7 cellular contexts compared by ENCODE assay signal in the genomic region with DNA sequence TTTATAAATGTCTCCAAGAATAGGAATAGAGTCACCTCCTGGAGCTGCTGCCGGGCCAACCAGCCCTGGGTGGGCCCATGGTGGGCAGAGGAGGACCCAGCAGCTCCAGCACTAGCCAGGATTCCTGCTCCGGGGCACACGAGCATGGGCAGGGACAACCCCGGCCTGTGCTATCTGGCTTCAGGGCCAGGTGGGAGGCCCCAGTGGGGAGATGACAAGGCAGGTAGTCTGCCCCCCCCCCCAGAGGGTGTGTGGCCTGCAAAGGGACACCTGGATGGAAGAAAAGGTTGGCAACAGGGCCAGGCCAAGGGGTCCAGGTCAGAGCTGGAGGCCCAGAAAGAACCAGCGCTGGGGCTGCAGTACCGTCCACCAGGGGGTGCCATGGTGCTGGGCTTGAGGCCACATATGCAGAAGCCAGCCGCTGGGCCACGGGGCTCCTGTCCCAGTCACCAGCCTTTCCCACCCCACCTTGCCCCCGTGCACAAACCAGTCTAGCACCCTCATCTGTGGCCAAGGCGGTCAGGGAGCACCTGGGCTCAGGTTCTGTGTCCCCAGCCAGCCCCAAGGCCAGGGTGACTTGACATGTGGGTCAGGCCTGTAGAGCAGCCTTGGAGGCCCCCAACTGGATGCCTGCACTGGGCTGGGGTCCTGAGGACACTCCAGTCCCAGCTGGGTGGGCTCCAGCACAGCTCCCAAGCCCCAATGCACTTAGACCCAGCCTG. TPM values are rescaled to one million over a fixed set of nuclear protein-coding genes. Genes with fewer than 3 reads are reported as not detected.
DNase-seq lines count a peak whose midpoint lies in the region; ATAC-seq, FAIRE-seq and TF ChIP-seq lines count a peak whose summit lies in the region.

No MANE protein-coding gene starts in this region.

- DNase-seq in GM12892 (ENCODE audit: insufficient read length) (peak; percentile 78), NCI-H146 (lab: John Stamatoyannopoulos, UW) (peak; percentile 68), kidney tubule cell (ENCODE audit: low spot score) (peak; percentile 61)
- DNase-seq in activated CD4-positive, alpha-beta T cell treated with anti-CD3 and anti-CD28 coated beads for 1 hour = peak; percentile 71
- peak; percentile 66 to 85 for DNase-seq in central memory CD8-positive, alpha-beta T cell (ENCODE audit: low spot score in 2 of 2)
- peak; percentile 77 to 88 for DNase-seq in stimulated activated CD4-positive, alpha-beta T cell treated with anti-CD3 and anti-CD28 coated beads, Interleukin-1b, Interleukin-23, amount 100 ng/mL, for 4 hours (ENCODE audit: low read depth in 2 of 2)

- H3K4me3 Mint-ChIP-seq in central memory CD8-positive, alpha-beta T cell = peak overlapping the region; percentile 89

- H3K27me3 Mint-ChIP-seq in central memory CD8-positive, alpha-beta T cell = no peaks in the 10 kb centered on the region

- peak overlapping the region; percentile 98 for H3K27ac Mint-ChIP-seq in central memory CD8-positive, alpha-beta T cell (ENCODE audit: low read depth)

- H3K36me3 Mint-ChIP-seq in central memory CD8-positive, alpha-beta T cell (ENCODE audit: insufficient read depth) = peaks cover 18% of the 10 kb centered on the region

- TF ChIP-seq POLR2A in GM12892 (IDR thresholded peaks at IDR 0.05; ENCODE audit: low read depth, low read length) = no peak

- no peaks in the 10 kb centered on the region for H3K9me3 Mint-ChIP-seq in central memory CD8-positive, alpha-beta T cell

- H3K4me1 Mint-ChIP-seq in central memory CD8-positive, alpha-beta T cell = peaks cover 54% of the 10 kb centered on the region

- ATAC-seq in central memory CD8-positive, alpha-beta T cell (replicated peaks; ENCODE audit: extremely low read depth, poor library complexity, severe bottlenecking) = peak; percentile 40
- no peak for ATAC-seq in HG03139 (IDR thresholded peaks at IDR 0.05; ENCODE audit: unreplicated experiment)

- FAIRE-seq in GM12892 (lab: Jason Lieb, UNC) = peak; percentile 60

RNA-seq across cellular contexts. Expression of a gene that starts 3.5 kb away (rescaled TPM):
- not detected for polyA plus RNA-seq in GM12892 (2012; ENCODE audit: missing spikeins)

RNA-seq across cellular contexts. Expression of a gene that starts 3.6 kb away (rescaled TPM):
- 0.19 TPM for polyA plus RNA-seq in GM12892 (2012; ENCODE audit: missing spikeins)

RNA-seq across cellular contexts. Expression of a gene that starts 34.9 kb away (rescaled TPM):
- not detected for polyA plus RNA-seq in GM12892 (2012; ENCODE audit: missing spikeins)
